10 cellular contexts compared by ENCODE assay signal in the genomic region with DNA sequence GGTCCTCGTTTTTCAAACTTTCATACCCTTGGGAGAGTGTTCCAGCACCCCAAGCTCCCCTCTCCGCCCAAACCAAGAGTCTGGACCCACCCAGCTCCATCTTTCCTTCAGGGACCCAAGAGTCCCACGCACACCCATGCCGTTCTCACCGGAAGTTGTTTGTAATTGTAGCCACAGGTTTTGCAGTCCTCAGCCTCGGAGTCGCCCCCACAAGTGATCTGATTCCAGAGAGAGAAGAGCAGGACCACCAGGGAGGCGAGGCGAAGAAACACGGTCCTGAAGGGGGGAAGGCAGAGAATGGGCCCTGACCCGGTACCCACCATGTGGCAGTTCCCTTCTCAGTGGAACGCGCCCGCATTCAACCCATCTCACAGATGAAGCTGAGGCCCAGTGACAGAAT. TPM values are rescaled to one million over a fixed set of nuclear protein-coding genes. Genes with fewer than 3 reads are reported as not detected.
DNase-seq lines count a peak whose midpoint lies in the region; ATAC-seq, FAIRE-seq and TF ChIP-seq lines count a peak whose summit lies in the region.
"Had no signal": no experiment of that assay in that cellular context is flagged by ENCODE, and none has a peak within 500 bp of the region (broad histone marks: within the 10 kb centered on the region; RNA-seq: fewer than 3 reads in every experiment).

No MANE protein-coding gene starts in this region.

- TF ChIP-seq CTCF in liver (IDR thresholded peaks at IDR 0.05; ENCODE audit: low read depth, low read length, missing input control) (no peak), HepG2 (CRISPR knock-in tag; IDR thresholded peaks at IDR 0.05) (no peak), adrenal gland (IDR thresholded peaks at IDR 0.05) (no peak), vagina (IDR thresholded peaks at IDR 0.05) (no peak)

- TF ChIP-seq EP300 in HepG2 (IDR thresholded peaks at IDR 0.05; ENCODE audit: low read depth in 2 of 2, low read length in 2 of 2): no peak
- TF ChIP-seq EP300 in HepG2 (CRISPR knock-in tag; IDR thresholded peaks at IDR 0.05; ENCODE audit: borderline replicate concordance): no peak

- no peaks in the 10 kb centered on the region for H3K9me3 ChIP-seq in liver (ENCODE audit: control insufficient read depth in 4 of 4, low read length in 3 of 4)
- no peaks in the 10 kb centered on the region for H3K9me3 ChIP-seq in HepG2 (ENCODE audit: low read length)
- H3K9me3 ChIP-seq in adrenal gland (replicated peaks in 1 of 3): no peaks in the 10 kb centered on the region
- H3K9me3 ChIP-seq in mononuclear cell (ENCODE audit: low read depth, low read length): no peaks in the 10 kb centered on the region
- H3K9me3 ChIP-seq in vagina: no peaks in the 10 kb centered on the region

- H3K4me2 ChIP-seq in HepG2 (ENCODE audit: low read depth, low read length): no peak overlapping the region

- no TSS peak for BruUV-seq in HepG2 (replicated peaks; lab: Mats Ljungman, UMichigan)

- ATAC-seq in HepG2: no peak
- ATAC-seq in GM21423 (IDR thresholded peaks at IDR 0.05; ENCODE audit: unreplicated experiment): no peak
- ATAC-seq in HG02678 (IDR thresholded peaks at IDR 0.05; ENCODE audit: unreplicated experiment): no peak

- H3K27me3 ChIP-seq in liver (ENCODE audit: control insufficient read depth in 4 of 4, insufficient read depth in 4 of 4, low read length in 3 of 4) (no peaks in the 10 kb centered on the region), HepG2 (ENCODE audit: control insufficient read depth in 1 of 2, insufficient read depth in 2 of 2, low read length in 2 of 2) (no peaks in the 10 kb centered on the region; a peak in 1 of 5 replicates), adrenal gland (no peaks in the 10 kb centered on the region), mononuclear cell (ENCODE audit: insufficient read depth, low read length) (no peaks in the 10 kb centered on the region), vagina (no peaks in the 10 kb centered on the region)

- no peak for DNase-seq in HepG2 (ENCODE audit: low spot score)
- peak in 1 of 7 donors; percentile 34 for DNase-seq in adrenal gland
- no peak for DNase-seq in vagina (ENCODE audit: extremely low spot score in 2 of 2)
- DNase-seq in Ammon's horn (ENCODE audit: low spot score): no peak
- DNase-seq: cortex of kidney had no signal

- FAIRE-seq in HepG2 (lab: Jason Lieb, UNC): no peak

- no peaks in the 10 kb centered on the region for H4K20me1 ChIP-seq in HepG2 (ENCODE audit: insufficient read depth, low read length)

- no peak overlapping the region for H2AFZ ChIP-seq in HepG2 (ENCODE audit: low read length)

- peaks cover 0 to 3% (median 1%) of the 10 kb centered on the region in 4 donors for H3K36me3 ChIP-seq in liver (ENCODE audit: control insufficient read depth in 4 of 4, insufficient read depth in 3 of 4, low read depth in 1 of 4, low read length in 3 of 4)
- H3K36me3 ChIP-seq in HepG2 (replicated peaks in 1 of 2; ENCODE audit: control insufficient read depth in 1 of 2, insufficient read depth in 2 of 2, low read length in 2 of 2): peaks cover 0 to 5% of the 10 kb centered on the region in 2 experiments; a peak in 2 of 5 replicates
- peaks cover 0 to 2% of the 10 kb centered on the region in 2 donors for H3K36me3 ChIP-seq in adrenal gland (replicated peaks in 1 of 2)
- peaks cover 0 to 3% of the 10 kb centered on the region in 2 donors for H3K36me3 ChIP-seq in vagina

- WGBS in liver: 73% methylated on average over 14 of the region's 14 CpGs
- 94% methylated on average over 14 of the region's 14 CpGs for WGBS in HepG2 (ENCODE audit: low lambda C conversion rate)
- 59 to 66% (median 62%) methylated on average over 14 of the region's 14 CpGs for WGBS in adrenal gland, 4 donors

- POLR2A ChIA-PET in HepG2 (lab: Yijun Ruan, JAX): no interaction called here

- H3K79me2 ChIP-seq in HepG2 (ENCODE audit: insufficient read depth, low read length): peaks cover 13% of the 10 kb centered on the region

- TF ChIP-seq RAD21 in liver (IDR thresholded peaks at IDR 0.05) (no peak), HepG2 (CRISPR knock-in tag; IDR thresholded peaks at IDR 0.05) (no peak)

- peak overlapping the region in 2 of 3 donors; percentile 49 to 71 for H3K4me3 ChIP-seq in liver (ENCODE audit: low read depth in 1 of 3, low read length in 3 of 3)
- no peak overlapping the region for H3K4me3 ChIP-seq in HepG2 (replicated peaks in 1 of 3; ENCODE audit: insufficient read depth in 1 of 3, low read depth in 2 of 3, low read length in 3 of 3)
- H3K4me3 ChIP-seq in adrenal gland: peak overlapping the region in 2 of 4 donors; percentile 23 to 30
- H3K4me3 ChIP-seq in mononuclear cell (ENCODE audit: low read length): peak overlapping the region; percentile 15
- H3K4me3 ChIP-seq in vagina: peak overlapping the region; percentile 43 to 46

- H3K27ac ChIP-seq in liver (ENCODE audit: low read depth in 1 of 2, low read length in 2 of 2) (peak overlapping the region; percentile 54 to 72), HepG2 (ENCODE audit: extremely low read length, insufficient read depth, low read length) (no peak overlapping the region), adrenal gland (peak overlapping the region in 4 of 5 donors; percentile 41 to 78 (median 61)), vagina (no peak overlapping the region)

- H3K9ac ChIP-seq in liver (ENCODE audit: low read depth in 1 of 2, low read length in 2 of 2): no peak overlapping the region
- no peak overlapping the region for H3K9ac ChIP-seq in HepG2 (ENCODE audit: insufficient read depth, low read depth, low read length)

- TF ChIP-seq POLR2A in HepG2 (IDR thresholded peaks at IDR 0.05; ENCODE audit: insufficient read depth in 1 of 2, low read depth in 2 of 2, low read length in 2 of 2) (no peak), adrenal gland (IDR thresholded peaks at IDR 0.05) (no peak), vagina (IDR thresholded peaks at IDR 0.05) (no peak)

- in situ Hi-C loops in HepG2 (cut with HindIII; ENCODE audit: extremely low pct_ligation_motif_present, low pct_unique_long_range_greater_than_20kb): no loop called here

- H3K4me1 ChIP-seq in liver (ENCODE audit: control insufficient read depth in 4 of 4, insufficient read depth in 4 of 4, low read length in 3 of 4) (peaks cover 10 to 37% (median 31%) of the 10 kb centered on the region in 4 donors), HepG2 (ENCODE audit: insufficient read depth, low read length) (peaks cover 13% of the 10 kb centered on the region), adrenal gland (replicated peaks in 1 of 2) (peaks cover 22 to 46% of the 10 kb centered on the region in 2 donors), mononuclear cell (ENCODE audit: insufficient read depth, low read length) (peaks cover 63% of the 10 kb centered on the region), vagina (peaks cover 56% of the 10 kb centered on the region)

- CTCF ChIA-PET in HepG2 (lab: Yijun Ruan, JAX; ENCODE audit: low intra/inter-chr PET ratio, low total read pairs): no interaction called here

- intact Hi-C loops in HepG2 (cut with micrococcal nuclease; ENCODE audit: unreplicated experiment): no loop called here
- intact Hi-C loops in adrenal gland (cut with DNase I): no loop called here
- intact Hi-C loops in vagina (cut with DNase I): no loop called here

RNA-seq across cellular contexts. Expression of a gene that starts 3.4 kb away (rescaled TPM):
- total RNA-seq in liver (1 to 10 TPM; 2.6 to 3.0 TPM), HepG2 (2016; rRNA removed; fragmentation: Illumina TruSeq; extraction: Trizol) (3.8 and 4.0 TPM in 2 replicates), adrenal gland (10 to 100 TPM in 2 of 8 donors, 1 to 10 TPM in 6; 5.0 to 21.7 (median 9.0) TPM), mononuclear cell (11.9 TPM), vagina (5.4 TPM)
- polyA plus RNA-seq in liver (1 to 10 TPM; 2.8 to 4.4 TPM), HepG2 (2011; rRNA removed) (1.8 and 2.0 TPM in 2 replicates), adrenal gland (10 to 100 TPM in 2 of 3 donors, 1 to 10 TPM in 1; 5.7 to 22.0 (median 14.8) TPM)
- 1.9 and 2.2 TPM in 2 replicates for total RNA-seq in HepG2 (2016; cell fraction: cytosol; rRNA removed; fragmentation: Illumina TruSeq; extraction: Trizol; ENCODE audit: low read depth)
- 4.3 and 4.8 TPM in 2 replicates for total RNA-seq in HepG2 (2016; cell fraction: insoluble cytoplasmic fraction; rRNA removed; fragmentation: Illumina TruSeq; extraction: Trizol)
- 1.6 and 1.8 TPM in 2 replicates for total RNA-seq in HepG2 (2016; cell fraction: membrane; rRNA removed; fragmentation: Illumina TruSeq; extraction: Trizol)
- total RNA-seq in HepG2 (2016; cell fraction: nucleus; rRNA removed; fragmentation: Illumina TruSeq; extraction: Trizol): 2.2 and 2.7 TPM in 2 replicates
- 2.1 and 2.4 TPM in 2 replicates for polyA plus RNA-seq in HepG2 (2011; cell fraction: cytosol; rRNA removed)
- 1.8 and 2.0 TPM in 2 replicates for polyA plus RNA-seq in HepG2 (2011; cell fraction: nucleus; rRNA removed)
- 2.6 TPM in 2 replicates for polyA plus RNA-seq in HepG2 (2012)
- 1.6 TPM in 2 replicates for polyA plus RNA-seq in HepG2 (2016; cell fraction: cytosol; fragmentation: Illumina TruSeq; extraction: Trizol; ENCODE audit: low read depth)
- 4.4 and 4.9 TPM in 2 replicates for polyA plus RNA-seq in HepG2 (2016; cell fraction: insoluble cytoplasmic fraction; fragmentation: Illumina TruSeq; extraction: Trizol; ENCODE audit: low read depth)
- polyA plus RNA-seq in HepG2 (2016; cell fraction: membrane; fragmentation: Illumina TruSeq; extraction: Trizol; ENCODE audit: low read depth): 1.0 TPM in 2 replicates
- 2.7 and 3.1 TPM in 2 replicates for polyA plus RNA-seq in HepG2 (2016; cell fraction: nucleus; fragmentation: Illumina TruSeq; extraction: Trizol; ENCODE audit: insufficient read depth, low read depth)
- 0.40 and 0.48 TPM in 2 replicates for polyA minus RNA-seq in HepG2 (2011; rRNA and poly(A)+ RNA removed; ENCODE audit: low replicate concordance)
- polyA minus RNA-seq in HepG2 (2011; cell fraction: cytosol; rRNA and poly(A)+ RNA removed): 0.79 and 1.1 TPM in 2 replicates
- polyA minus RNA-seq in HepG2 (2011; cell fraction: nucleus; rRNA and poly(A)+ RNA removed): 1.7 and 1.9 TPM in 2 replicates

RNA-seq across cellular contexts. Expression of a gene that starts 10.1 kb away (rescaled TPM):
- 1 to 10 TPM in 1 of 2 donors, under 1 TPM in 1; 0.23 to 1.8 TPM for total RNA-seq in liver
- polyA plus RNA-seq in liver: 1 to 10 TPM in 1 of 2 donors, under 1 TPM in 1; 0.92 to 2.4 TPM
- total RNA-seq in HepG2 (2016; rRNA removed; fragmentation: Illumina TruSeq; extraction: Trizol): 0.24 TPM in 1 of 2 replicates, not detected in the other
- total RNA-seq in HepG2 (2016; cell fraction: cytosol; rRNA removed; fragmentation: Illumina TruSeq; extraction: Trizol; ENCODE audit: low read depth): not detected in 2 replicates
- total RNA-seq in HepG2 (2016; cell fraction: insoluble cytoplasmic fraction; rRNA removed; fragmentation: Illumina TruSeq; extraction: Trizol): 0.15 TPM in 1 of 2 replicates, not detected in the other
- 0.41 TPM in 1 of 2 replicates, not detected in the other for total RNA-seq in HepG2 (2016; cell fraction: membrane; rRNA removed; fragmentation: Illumina TruSeq; extraction: Trizol)
- total RNA-seq in HepG2 (2016; cell fraction: nucleus; rRNA removed; fragmentation: Illumina TruSeq; extraction: Trizol): not detected in 2 replicates
- 0.13 and 0.35 TPM in 2 replicates for polyA plus RNA-seq in HepG2 (2011; rRNA removed)
- polyA plus RNA-seq in HepG2 (2011; cell fraction: cytosol; rRNA removed): 0.08 and 0.15 TPM in 2 replicates
- 1.8 and 1.9 TPM in 2 replicates for polyA plus RNA-seq in HepG2 (2011; cell fraction: nucleus; rRNA removed)
- polyA plus RNA-seq in HepG2 (2012): 0.41 and 0.86 TPM in 2 replicates
- polyA plus RNA-seq in HepG2 (2016; cell fraction: cytosol; fragmentation: Illumina TruSeq; extraction: Trizol; ENCODE audit: low read depth): 0.26 TPM in 1 of 2 replicates, not detected in the other
- polyA plus RNA-seq in HepG2 (2016; cell fraction: insoluble cytoplasmic fraction; fragmentation: Illumina TruSeq; extraction: Trizol; ENCODE audit: low read depth): not detected in 2 replicates
- 0.10 and 0.50 TPM in 2 replicates for polyA plus RNA-seq in HepG2 (2016; cell fraction: membrane; fragmentation: Illumina TruSeq; extraction: Trizol; ENCODE audit: low read depth)
- polyA plus RNA-seq in HepG2 (2016; cell fraction: nucleus; fragmentation: Illumina TruSeq; extraction: Trizol; ENCODE audit: insufficient read depth, low read depth): 0.73 TPM in 1 of 2 replicates, not detected in the other
- 0.12 and 0.35 TPM in 2 replicates for polyA minus RNA-seq in HepG2 (2011; rRNA and poly(A)+ RNA removed; ENCODE audit: low replicate concordance)
- polyA minus RNA-seq in HepG2 (2011; cell fraction: cytosol; rRNA and poly(A)+ RNA removed): not detected in 2 replicates
- polyA minus RNA-seq in HepG2 (2011; cell fraction: nucleus; rRNA and poly(A)+ RNA removed): 0.87 TPM in 1 of 2 replicates, not detected in the other
- 10 to 100 TPM in 1 of 8 donors, 1 to 10 TPM in 5, under 1 TPM in 2; 0.55 to 18.2 (median 1.3) TPM for total RNA-seq in adrenal gland
- polyA plus RNA-seq in adrenal gland: 10 to 100 TPM in 1 of 3 donors, 1 to 10 TPM in 1, under 1 TPM in 1; 0.48 to 10.5 (median 1.5) TPM
- 0.31 TPM for total RNA-seq in mononuclear cell
- total RNA-seq in vagina: 22.3 TPM
- total RNA-seq: lung microvascular endothelial cell had no signal

RNA-seq across cellular contexts. Expression of a gene that starts 25.3 kb away (rescaled TPM):
- total RNA-seq in liver (10 to 100 TPM in 1 of 2 donors, 1 to 10 TPM in 1; 6.3 to 13.0 TPM), HepG2 (2016; rRNA removed; fragmentation: Illumina TruSeq; extraction: Trizol) (5.8 and 7.6 TPM in 2 replicates), adrenal gland (10 to 100 TPM; 20.2 to 61.0 (median 47.0) TPM), mononuclear cell (8.1 TPM), vagina (17.7 TPM)
- polyA plus RNA-seq in liver (10 to 100 TPM in 1 of 2 donors, 1 to 10 TPM in 1; 3.7 to 11.9 TPM), HepG2 (2011; rRNA removed) (4.3 and 4.9 TPM in 2 replicates), adrenal gland (10 to 100 TPM; 47.0 to 82.3 (median 66.6) TPM)
- total RNA-seq in HepG2 (2016; cell fraction: cytosol; rRNA removed; fragmentation: Illumina TruSeq; extraction: Trizol; ENCODE audit: low read depth): 4.0 and 5.5 TPM in 2 replicates
- total RNA-seq in HepG2 (2016; cell fraction: insoluble cytoplasmic fraction; rRNA removed; fragmentation: Illumina TruSeq; extraction: Trizol): 6.1 and 8.1 TPM in 2 replicates
- 11.8 and 13.1 TPM in 2 replicates for total RNA-seq in HepG2 (2016; cell fraction: membrane; rRNA removed; fragmentation: Illumina TruSeq; extraction: Trizol)
- 11.3 and 13.6 TPM in 2 replicates for total RNA-seq in HepG2 (2016; cell fraction: nucleus; rRNA removed; fragmentation: Illumina TruSeq; extraction: Trizol)
- 4.0 and 4.5 TPM in 2 replicates for polyA plus RNA-seq in HepG2 (2011; cell fraction: cytosol; rRNA removed)
- 21.1 and 21.5 TPM in 2 replicates for polyA plus RNA-seq in HepG2 (2011; cell fraction: nucleus; rRNA removed)
- 18.8 and 22.7 TPM in 2 replicates for polyA plus RNA-seq in HepG2 (2012)
- polyA plus RNA-seq in HepG2 (2016; cell fraction: cytosol; fragmentation: Illumina TruSeq; extraction: Trizol; ENCODE audit: low read depth): 7.9 TPM in 2 replicates
- polyA plus RNA-seq in HepG2 (2016; cell fraction: insoluble cytoplasmic fraction; fragmentation: Illumina TruSeq; extraction: Trizol; ENCODE audit: low read depth): 25.5 and 38.4 TPM in 2 replicates
- 11.9 and 12.9 TPM in 2 replicates for polyA plus RNA-seq in HepG2 (2016; cell fraction: membrane; fragmentation: Illumina TruSeq; extraction: Trizol; ENCODE audit: low read depth)
- 58.2 and 71.4 TPM in 2 replicates for polyA plus RNA-seq in HepG2 (2016; cell fraction: nucleus; fragmentation: Illumina TruSeq; extraction: Trizol; ENCODE audit: insufficient read depth, low read depth)
- polyA minus RNA-seq in HepG2 (2011; rRNA and poly(A)+ RNA removed; ENCODE audit: low replicate concordance): 6.7 and 8.6 TPM in 2 replicates
- 13.1 and 16.9 TPM in 2 replicates for polyA minus RNA-seq in HepG2 (2011; cell fraction: cytosol; rRNA and poly(A)+ RNA removed)
- 7.5 and 10.3 TPM in 2 replicates for polyA minus RNA-seq in HepG2 (2011; cell fraction: nucleus; rRNA and poly(A)+ RNA removed)

RNA-seq across cellular contexts. Expression of a gene that starts 26.5 kb away (rescaled TPM):
- total RNA-seq in liver: 10 to 100 TPM; 10.3 to 10.6 TPM
- 10 to 100 TPM; 19.3 to 31.5 TPM for polyA plus RNA-seq in liver
- 9.0 and 22.2 TPM in 2 replicates for total RNA-seq in HepG2 (2016; rRNA removed; fragmentation: Illumina TruSeq; extraction: Trizol)
- 6.0 and 7.0 TPM in 2 replicates for total RNA-seq in HepG2 (2016; cell fraction: cytosol; rRNA removed; fragmentation: Illumina TruSeq; extraction: Trizol; ENCODE audit: low read depth)
- 9.8 and 24.6 TPM in 2 replicates for total RNA-seq in HepG2 (2016; cell fraction: insoluble cytoplasmic fraction; rRNA removed; fragmentation: Illumina TruSeq; extraction: Trizol)
- total RNA-seq in HepG2 (2016; cell fraction: membrane; rRNA removed; fragmentation: Illumina TruSeq; extraction: Trizol): 10.9 and 16.4 TPM in 2 replicates
- total RNA-seq in HepG2 (2016; cell fraction: nucleus; rRNA removed; fragmentation: Illumina TruSeq; extraction: Trizol): 22.1 and 22.7 TPM in 2 replicates
- polyA plus RNA-seq in HepG2 (2011; rRNA removed): 25.5 and 42.2 TPM in 2 replicates
- 14.0 and 19.6 TPM in 2 replicates for polyA plus RNA-seq in HepG2 (2011; cell fraction: cytosol; rRNA removed)
- polyA plus RNA-seq in HepG2 (2011; cell fraction: nucleus; rRNA removed): 62.9 and 70.0 TPM in 2 replicates
- 26.2 and 43.9 TPM in 2 replicates for polyA plus RNA-seq in HepG2 (2012)
- polyA plus RNA-seq in HepG2 (2016; cell fraction: cytosol; fragmentation: Illumina TruSeq; extraction: Trizol; ENCODE audit: low read depth): 5.9 and 6.3 TPM in 2 replicates
- polyA plus RNA-seq in HepG2 (2016; cell fraction: insoluble cytoplasmic fraction; fragmentation: Illumina TruSeq; extraction: Trizol; ENCODE audit: low read depth): 14.0 and 15.8 TPM in 2 replicates
- polyA plus RNA-seq in HepG2 (2016; cell fraction: membrane; fragmentation: Illumina TruSeq; extraction: Trizol; ENCODE audit: low read depth): 15.2 and 15.3 TPM in 2 replicates
- 55.8 and 59.3 TPM in 2 replicates for polyA plus RNA-seq in HepG2 (2016; cell fraction: nucleus; fragmentation: Illumina TruSeq; extraction: Trizol; ENCODE audit: insufficient read depth, low read depth)
- 43.8 and 78.6 TPM in 2 replicates for polyA minus RNA-seq in HepG2 (2011; rRNA and poly(A)+ RNA removed; ENCODE audit: low replicate concordance)
- 25.2 and 27.9 TPM in 2 replicates for polyA minus RNA-seq in HepG2 (2011; cell fraction: cytosol; rRNA and poly(A)+ RNA removed)
- 11.7 and 13.1 TPM in 2 replicates for polyA minus RNA-seq in HepG2 (2011; cell fraction: nucleus; rRNA and poly(A)+ RNA removed)
- total RNA-seq in adrenal gland: 100 to 1,000 TPM; 285 to 670 (median 495) TPM
- 100 to 1,000 TPM; 130 to 190 (median 189) TPM for polyA plus RNA-seq in adrenal gland
- 30.3 TPM for total RNA-seq in mononuclear cell
- 76.6 TPM for total RNA-seq in vagina

RNA-seq across cellular contexts. Expression of a gene that starts 28.2 kb away (rescaled TPM):
- total RNA-seq in liver (10 to 100 TPM; 21.8 to 37.9 TPM), HepG2 (2016; rRNA removed; fragmentation: Illumina TruSeq; extraction: Trizol) (64.8 and 65.4 TPM in 2 replicates), adrenal gland (100 to 1,000 TPM in 5 of 8 donors, 10 to 100 TPM in 3; 66.4 to 201 (median 113) TPM), mononuclear cell (15.5 TPM), vagina (52.3 TPM)
- polyA plus RNA-seq in liver (10 to 100 TPM; 15.5 to 27.4 TPM), HepG2 (2011; rRNA removed) (55.1 and 62.6 TPM in 2 replicates), adrenal gland (10 to 100 TPM; 21.5 to 41.2 (median 26.1) TPM)
- total RNA-seq in HepG2 (2016; cell fraction: cytosol; rRNA removed; fragmentation: Illumina TruSeq; extraction: Trizol; ENCODE audit: low read depth): 15.4 and 16.0 TPM in 2 replicates
- total RNA-seq in HepG2 (2016; cell fraction: insoluble cytoplasmic fraction; rRNA removed; fragmentation: Illumina TruSeq; extraction: Trizol): 63.3 and 68.4 TPM in 2 replicates
- total RNA-seq in HepG2 (2016; cell fraction: membrane; rRNA removed; fragmentation: Illumina TruSeq; extraction: Trizol): 33.2 and 37.1 TPM in 2 replicates
- 20.1 and 23.9 TPM in 2 replicates for total RNA-seq in HepG2 (2016; cell fraction: nucleus; rRNA removed; fragmentation: Illumina TruSeq; extraction: Trizol)
- polyA plus RNA-seq in HepG2 (2011; cell fraction: cytosol; rRNA removed): 64.8 and 96.9 TPM in 2 replicates
- polyA plus RNA-seq in HepG2 (2011; cell fraction: nucleus; rRNA removed): 39.4 and 39.7 TPM in 2 replicates
- polyA plus RNA-seq in HepG2 (2012): 36.9 and 37.0 TPM in 2 replicates
- polyA plus RNA-seq in HepG2 (2016; cell fraction: cytosol; fragmentation: Illumina TruSeq; extraction: Trizol; ENCODE audit: low read depth): 19.8 and 21.5 TPM in 2 replicates
- polyA plus RNA-seq in HepG2 (2016; cell fraction: insoluble cytoplasmic fraction; fragmentation: Illumina TruSeq; extraction: Trizol; ENCODE audit: low read depth): 66.3 and 66.4 TPM in 2 replicates
- 28.2 and 30.6 TPM in 2 replicates for polyA plus RNA-seq in HepG2 (2016; cell fraction: membrane; fragmentation: Illumina TruSeq; extraction: Trizol; ENCODE audit: low read depth)
- 31.1 and 43.4 TPM in 2 replicates for polyA plus RNA-seq in HepG2 (2016; cell fraction: nucleus; fragmentation: Illumina TruSeq; extraction: Trizol; ENCODE audit: insufficient read depth, low read depth)
- polyA minus RNA-seq in HepG2 (2011; rRNA and poly(A)+ RNA removed; ENCODE audit: low replicate concordance): 43.3 and 70.9 TPM in 2 replicates
- 29.5 and 30.6 TPM in 2 replicates for polyA minus RNA-seq in HepG2 (2011; cell fraction: cytosol; rRNA and poly(A)+ RNA removed)
- 10.3 and 10.7 TPM in 2 replicates for polyA minus RNA-seq in HepG2 (2011; cell fraction: nucleus; rRNA and poly(A)+ RNA removed)

Comparison
In these comparisons a context has a peak if more than half of its experiments do, and no peak if none do; other contexts are left out.
1. H3K27ac ChIP-seq: peak in liver (2 of 2) and adrenal gland (4 of 5); none in HepG2 (single experiment) and vagina (single experiment).
2. H3K4me3 ChIP-seq: peak in liver (2 of 3), mononuclear cell (single experiment) and vagina (2 of 2); none in HepG2 (0 of 3).